ENCODE assay signal across 16 cellular contexts in the genomic region with DNA sequence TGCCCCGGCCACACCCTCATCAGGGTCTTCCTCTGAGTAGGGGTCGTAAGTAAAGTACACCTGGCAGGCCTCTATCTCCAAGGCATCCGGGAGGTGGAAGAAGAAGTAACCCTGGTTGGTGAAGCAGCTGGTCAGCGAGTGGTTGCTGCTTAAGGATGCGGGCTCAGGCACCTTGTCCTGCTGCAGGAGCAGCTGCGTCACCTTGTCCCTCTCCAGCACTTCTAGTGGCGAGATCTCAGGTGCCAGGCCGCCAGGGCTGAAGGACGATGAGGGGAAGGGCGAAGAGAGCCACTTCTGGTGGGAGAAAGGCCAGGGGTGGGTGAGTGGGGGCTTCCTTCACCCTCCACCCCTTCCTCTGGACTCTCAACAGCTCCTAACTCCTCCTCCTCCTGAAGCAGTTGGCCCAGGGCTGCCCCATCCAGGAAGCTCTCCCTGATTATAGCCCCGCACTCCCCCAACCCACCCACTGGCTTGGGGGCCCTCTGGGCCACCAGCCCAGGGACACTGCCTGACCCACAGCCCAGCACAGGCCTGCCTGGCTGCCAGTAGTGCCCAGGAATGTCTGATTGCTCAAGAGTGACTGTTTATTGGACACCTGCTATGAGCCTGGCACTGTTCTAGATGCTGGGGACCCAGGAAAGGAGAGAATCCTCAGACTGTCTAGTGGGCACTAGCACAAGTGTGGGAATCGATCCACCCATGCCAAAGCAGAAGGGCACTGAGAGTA. TPM values are rescaled to one million over a fixed set of nuclear protein-coding genes. Genes with fewer than 3 reads are reported as not detected.
"Had no signal": no experiment of that assay in that cellular context is flagged by ENCODE, and none has a peak within 500 bp of the region (broad histone marks: within the 10 kb centered on the region; RNA-seq: fewer than 3 reads in every experiment).

No MANE protein-coding gene starts in this region.

- H3K4me3 Mint-ChIP-seq: activated CD8-positive, alpha-beta memory T cell treated with anti-CD3 and anti-CD28 coated beads, Interleukin-2, amount 10 ng/mL, durations not matched to agents 7 days and 5 days; activated naive CD8-positive, alpha-beta T cell treated with anti-CD3 and anti-CD28 coated beads, Interleukin-2, amount 50 U/mL, for 24 hours; neural progenitor cell had no signal

- ATAC-seq: activated CD8-positive, alpha-beta memory T cell treated with anti-CD3 and anti-CD28 coated beads, Interleukin-2, amount 10 ng/mL, durations not matched to agents 7 days and 5 days; activated naive CD8-positive, alpha-beta T cell treated with anti-CD3 and anti-CD28 coated beads, Interleukin-2, amount 50 U/mL, for 24 hours; left cardiac atrium had no signal

- H3K36me3 ChIP-seq: esophagus squamous epithelium, neural progenitor cell, transverse colon, WERI-Rb-1 had no signal

- H3K36me3 Mint-ChIP-seq: neural progenitor cell had no signal

- H3K27ac Mint-ChIP-seq: activated naive CD8-positive, alpha-beta T cell treated with anti-CD3 and anti-CD28 coated beads, Interleukin-2, amount 50 U/mL, for 24 hours; neural progenitor cell had no signal

- H3K27me3 ChIP-seq: neural progenitor cell, transverse colon had no signal

- H3K9me3 Mint-ChIP-seq: activated naive CD8-positive, alpha-beta T cell treated with anti-CD3 and anti-CD28 coated beads, Interleukin-2, amount 50 U/mL, for 24 hours; neural progenitor cell had no signal

- FAIRE-seq: astrocyte had no signal

- H3K27me3 Mint-ChIP-seq: activated CD8-positive, alpha-beta memory T cell treated with anti-CD3 and anti-CD28 coated beads, Interleukin-2, amount 10 ng/mL, durations not matched to agents 7 days and 5 days; activated naive CD8-positive, alpha-beta T cell treated with anti-CD3 and anti-CD28 coated beads, Interleukin-2, amount 50 U/mL, for 24 hours had no signal

- H3K9me3 ChIP-seq: esophagus squamous epithelium, transverse colon had no signal

- H3K4me3 ChIP-seq: esophagus squamous epithelium, neural progenitor cell, smooth muscle cell, transverse colon had no signal

- DNase-seq: activated CD4-positive, alpha-beta T cell treated with anti-CD3 and anti-CD28 coated beads for 48 hours; activated CD8-positive, alpha-beta memory T cell treated with anti-CD3 and anti-CD28 coated beads, Interleukin-2, amount 10 ng/mL, durations not matched to agents 7 days and 5 days; activated naive CD8-positive, alpha-beta T cell treated with anti-CD3 and anti-CD28 coated beads, Interleukin-2, amount 50 U/mL, for 24 hours; esophagus squamous epithelium; foreskin fibroblast; left cardiac atrium; retina; SIG-M5; T-helper 9 cell; transverse colon; WERI-Rb-1 had no signal

- H3K27ac ChIP-seq: esophagus squamous epithelium, neural progenitor cell, parathyroid adenoma, transverse colon, WERI-Rb-1 had no signal

- H3K4me1 ChIP-seq: parathyroid adenoma, transverse colon had no signal

RNA-seq across cellular contexts. Expression of gene TMPRSS6, which starts 19.2 kb away (rescaled TPM):
- total RNA-seq: astrocyte, left cardiac atrium, smooth muscle cell, subcutaneous adipose tissue had no signal
